27 cellular contexts compared by ENCODE assay signal in the genomic region with DNA sequence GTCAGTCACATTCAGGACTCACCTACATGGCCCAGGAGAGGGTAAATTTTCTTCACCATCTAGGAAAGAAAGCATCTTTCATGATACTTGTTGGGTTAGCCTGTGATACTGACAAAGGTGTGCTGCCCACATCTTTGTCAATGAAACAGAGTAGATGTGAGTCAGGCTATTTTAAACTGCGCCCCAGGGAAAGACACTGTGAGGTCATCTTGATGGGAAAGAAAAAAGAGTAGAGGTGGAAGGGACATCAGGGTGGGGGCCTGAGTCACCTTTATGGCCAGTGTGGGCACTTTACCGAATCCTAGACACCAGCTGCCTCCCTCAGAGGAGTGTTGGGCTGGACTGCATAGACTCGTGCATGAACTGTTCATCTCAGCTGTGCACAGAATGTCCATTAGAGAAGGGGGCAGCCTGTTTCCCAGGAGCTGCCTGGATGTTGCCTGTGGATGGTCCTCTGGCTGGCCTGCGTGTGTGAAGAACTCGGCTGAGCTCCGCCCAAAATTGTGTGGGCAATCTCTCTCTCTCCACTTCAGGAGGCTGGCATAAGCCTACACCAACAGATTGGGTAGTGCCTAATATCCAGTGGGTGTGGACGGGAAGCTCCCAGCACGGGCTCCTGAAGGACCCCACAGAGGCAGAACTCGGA.
"Had no signal": no experiment of that assay in that cellular context is flagged by ENCODE, and none has a peak within 500 bp of the region (broad histone marks: within the 10 kb centered on the region; RNA-seq: fewer than 3 reads in every experiment).

No MANE protein-coding gene starts in this region.

- ATAC-seq: activated CD4-positive, alpha-beta T cell treated with anti-CD3 and anti-CD28 coated beads for 36 hours; activated CD8-positive, alpha-beta memory T cell treated with anti-CD3 and anti-CD28 coated beads, Interleukin-2, amount 10 ng/mL, durations not matched to agents 7 days and 5 days; activated CD8-positive, alpha-beta T cell treated with anti-CD3 and anti-CD28 coated beads, Interleukin-2, amount 10 ng/mL, durations not matched to agents 7 days and 5 days; activated naive CD4-positive, alpha-beta T cell treated with anti-CD3 and anti-CD28 coated beads, Interleukin-2, amount 50 U/mL, for 72 hours; esophagus mucosa had no signal

- FAIRE-seq: frontal cortex had no signal

- H3K4me1 ChIP-seq: ascending aorta, breast epithelium, colonic mucosa had no signal

- H3K36me3 ChIP-seq: ascending aorta, breast epithelium, cardiac muscle cell, colonic mucosa had no signal

- H3K4me3 ChIP-seq: ascending aorta, breast epithelium, cardiac muscle cell, colonic mucosa had no signal

- H3K27ac ChIP-seq: ascending aorta, breast epithelium, cardiac muscle cell, colonic mucosa had no signal

- DNase-seq: activated CD4-positive, alpha-beta memory T cell treated with anti-CD3 and anti-CD28 coated beads for 36 hours; activated CD4-positive, alpha-beta T cell treated with anti-CD3 and anti-CD28 coated beads for 36 hours; activated CD4-positive, alpha-beta T cell treated with anti-CD3 and anti-CD28 coated beads, Interleukin-2, amount 10 ng/mL, durations not matched to agents 24 days and 14 days; activated CD4-positive, CD25-positive, alpha-beta regulatory T cell; activated CD4-positive, CD25-positive, alpha-beta regulatory T cell treated with anti-CD3 and anti-CD28 coated beads, Interleukin-2, amount 50 U/mL, for 72 hours; activated CD8-positive, alpha-beta memory T cell treated with anti-CD3 and anti-CD28 coated beads, Interleukin-2, amount 10 ng/mL, durations not matched to agents 7 days and 5 days; activated CD8-positive, alpha-beta memory T cell treated with anti-CD3 and anti-CD28 coated beads, Interleukin-2, amount 50 U/mL, for 4 hours; activated CD8-positive, alpha-beta T cell treated with anti-CD3 and anti-CD28 coated beads, Interleukin-2, amount 10 ng/mL, durations not matched to agents 7 days and 5 days; activated gamma-delta T cell; activated naive CD4-positive, alpha-beta T cell; activated naive CD4-positive, alpha-beta T cell treated with anti-CD3 and anti-CD28 coated beads, Interleukin-2, amount 10 ng/mL, durations not matched to agents 7 days and 5 days; activated naive CD8-positive, alpha-beta T cell treated with anti-CD3 and anti-CD28 coated beads, Interleukin-2, amount 10 ng/mL, durations not matched to agents 7 days and 5 days; activated T-cell treated with anti-CD3 and anti-CD28 coated beads, Interleukin-2, amount 50 U/mL, for 1 hour; activated T-cell treated with anti-CD3 and anti-CD28 coated beads, Interleukin-2, amount 50 U/mL, for 48 hours; central memory CD4-positive, alpha-beta T cell; cerebellar nuclear complex; effector CD8-positive, alpha-beta T cell; foreskin fibroblast; head of caudate nucleus; T-helper 2 cell had no signal

- H3K9me3 ChIP-seq: ascending aorta, breast epithelium, colonic mucosa had no signal

- H3K27me3 ChIP-seq: ascending aorta, breast epithelium, cardiac muscle cell, colonic mucosa had no signal
